ENCODE assay signal across 1 cellular context in genomic region chr6:121890307-121890910, GRCh38.
TF ChIP-seq lines count a peak whose summit lies in the region.

No MANE protein-coding gene starts in this region.

TF ChIP-seq in HCT116, 20 proteins besides CTCF, POLR2A, EP300 and RAD21:
- no peak for TF ChIP-seq REST (IDR thresholded peaks at IDR 0.05; ENCODE audit: low read depth)
- no peak for TF ChIP-seq EGR1 (IDR thresholded peaks at IDR 0.05; ENCODE audit: low read depth)
- no peak for TF ChIP-seq ZFX (IDR thresholded peaks at IDR 0.05)
- no peak for TF ChIP-seq CBX3 (IDR thresholded peaks at IDR 0.05; ENCODE audit: low read depth)
- TF ChIP-seq ELF1 (IDR thresholded peaks at IDR 0.05; ENCODE audit: borderline replicate concordance, low read depth) = no peak
- TF ChIP-seq EZH2 (IDR thresholded peaks at IDR 0.05) = no peak
- no peak for TF ChIP-seq ATF3 (IDR thresholded peaks at IDR 0.05)
- TF ChIP-seq MAX (IDR thresholded peaks at IDR 0.05) = no peak
- no peak for TF ChIP-seq TCF7L2 (IDR thresholded peaks at IDR 0.05; ENCODE audit: borderline replicate concordance, extremely low read depth, insufficient read depth, insufficient read length)
- TF ChIP-seq FOSL1 (IDR thresholded peaks at IDR 0.05; ENCODE audit: low read depth) = no peak
- TF ChIP-seq SIN3A (IDR thresholded peaks at IDR 0.05; ENCODE audit: low read depth) = no peak
